22 cellular contexts compared by ENCODE assay signal in genomic region chr15:66900586-66901310, GRCh38.
DNase-seq lines count a peak whose midpoint lies in the region; ATAC-seq, FAIRE-seq and TF ChIP-seq lines count a peak whose summit lies in the region.
"Had no signal": no experiment of that assay in that cellular context is flagged by ENCODE, and none has a peak within 500 bp of the region (broad histone marks: within the 10 kb centered on the region; RNA-seq: fewer than 3 reads in every experiment).

No MANE protein-coding gene starts in this region.

- H4K20me1 ChIP-seq in BLaER1 (no peaks in the 10 kb centered on the region), H1 (replicated peaks in 1 of 2; ENCODE audit: control insufficient read depth in 1 of 2, insufficient read depth in 2 of 2, low read length in 2 of 2) (no peaks in the 10 kb centered on the region), neural progenitor cell (ENCODE audit: low read depth) (no peaks in the 10 kb centered on the region)

- no peak overlapping the region for H3K23ac ChIP-seq in H1 (ENCODE audit: insufficient read length)

- no peak overlapping the region for H2BK15ac ChIP-seq in H1 (ENCODE audit: low read length)

- H3K23me2 ChIP-seq in H1 (ENCODE audit: low read depth, low read length): no peaks in the 10 kb centered on the region

- H3K4me3 Mint-ChIP-seq in neural progenitor cell (no peak overlapping the region), T-helper 17 cell (no peak overlapping the region)
- H3K4me3 Mint-ChIP-seq: neural crest cell; stimulated activated effector memory CD8-positive, alpha-beta T cell treated with anti-CD3 and anti-CD28 coated beads, Interleukin-12 subunit alpha, Interleukin-12 subunit beta, amount 100 ng/mL, for 72 hours had no signal

- peak overlapping the region; percentile 57 for H4K8ac ChIP-seq in H1 (ENCODE audit: extremely low read depth, insufficient read depth, low read length)

- no peak for TF ChIP-seq EP300 in H1 (IDR thresholded peaks at IDR 0.05; ENCODE audit: borderline replicate concordance in 1 of 2, low read depth in 2 of 2, low read length in 2 of 2)

- H3K56ac ChIP-seq in H1 (replicated peaks; ENCODE audit: insufficient read length, low read depth, low read length): no peak overlapping the region

- 92% methylated on average over 12 of the region's 14 CpGs; no CpG with 5 or more reads in 1 of the 2 experiments for WGBS in H1 (ENCODE audit: extremely low coverage in 1 of 2, insufficient coverage in 1 of 2, insufficient read length in 1 of 2, insufficient replicate concordance in 2 of 2, low coverage in 1 of 2, low lambda C conversion rate in 2 of 2, missing lambda C conversion rate in 1 of 2), 2 experiments

- peaks cover 8% of the 10 kb centered on the region for H3K9me3 Mint-ChIP-seq in neural progenitor cell
- H3K9me3 Mint-ChIP-seq: stimulated activated effector memory CD8-positive, alpha-beta T cell treated with anti-CD3 and anti-CD28 coated beads, Interleukin-12 subunit alpha, Interleukin-12 subunit beta, amount 100 ng/mL, for 72 hours had no signal

- TF ChIP-seq POLR2A in H1 (IDR thresholded peaks at IDR 0.05; ENCODE audit: control extremely low read depth in 1 of 2, low read depth in 2 of 2, low read length in 2 of 2): no peak

- H3K27me3 Mint-ChIP-seq in neural progenitor cell (ENCODE audit: insufficient read depth, low read depth): peaks cover 11% of the 10 kb centered on the region
- peaks cover 9% of the 10 kb centered on the region for H3K27me3 Mint-ChIP-seq in T-helper 17 cell

- H2BK120ac ChIP-seq in H1 (replicated peaks; ENCODE audit: low read depth, low read length): no peak overlapping the region

- H3K4me1 ChIP-seq in BLaER1 (peaks cover 10% of the 10 kb centered on the region), H1 (replicated peaks in 1 of 4; ENCODE audit: control insufficient read depth in 3 of 4, insufficient read depth in 4 of 4, low read length in 3 of 4) (peaks cover 0 to 5% (median 0%) of the 10 kb centered on the region in 4 experiments; a peak in 2 of 7 replicates), neural progenitor cell (peaks cover 11% of the 10 kb centered on the region)

- no peak overlapping the region for H2BK20ac ChIP-seq in H1 (ENCODE audit: low read length)

- no peak overlapping the region for H3K9ac ChIP-seq in BLaER1
- H3K9ac ChIP-seq in H1 (replicated peaks in 1 of 4; ENCODE audit: extremely low read depth in 1 of 4, low read depth in 3 of 4, low read length in 3 of 4): no peak overlapping the region
- no peak overlapping the region for H3K9ac ChIP-seq in neural progenitor cell

- DNase-seq in HL-60 (ENCODE audit: low read depth in 1 of 2, low spot score in 1 of 2): no peak
- no peak for DNase-seq in H1 (ENCODE audit: low read depth in 1 of 2, low spot score in 2 of 2)
- DNase-seq in neural progenitor cell (ENCODE audit: low spot score): no peak
- no peak for DNase-seq in effector CD4-positive, alpha-beta T cell
- no peak for DNase-seq in T-helper 17 cell
- no peak for DNase-seq in DMS53 treated with DMSO at 0.1 percent for 48 hours (lab: John Stamatoyannopoulos, UW; ENCODE audit: unreplicated experiment)
- DNase-seq: activated CD4-positive, alpha-beta T cell treated with anti-CD3 and anti-CD28 coated beads, Interleukin-2, amount 50 U/mL, for 1 hour; activated naive CD4-positive, alpha-beta T cell; activated T-cell treated with anti-CD3 and anti-CD28 coated beads for 4 hours; aorta; hypothalamus; KG1; NCI-H2081; NCI-H446; RPMI8226; thyroid gland had no signal

- no peaks in the 10 kb centered on the region for H3K79me2 ChIP-seq in H1 (ENCODE audit: control insufficient read depth in 1 of 2, insufficient read depth in 2 of 2, low read length in 2 of 2)
- H3K79me2 ChIP-seq in neural progenitor cell (ENCODE audit: low read depth): no peaks in the 10 kb centered on the region

- H4K5ac ChIP-seq in H1 (ENCODE audit: insufficient read length, low read depth, low read length): no peak overlapping the region

- FAIRE-seq in H1 (lab: Jason Lieb, UNC): no peak
- FAIRE-seq: GM18507 had no signal

- H2BK12ac ChIP-seq in H1 (ENCODE audit: low read depth, low read length): no peak overlapping the region

- H3K36me3 ChIP-seq in BLaER1 (no peaks in the 10 kb centered on the region), H1 (ENCODE audit: control insufficient read depth in 2 of 4, insufficient read depth in 4 of 4, low read length in 3 of 4) (no peaks in the 10 kb centered on the region), neural progenitor cell (no peaks in the 10 kb centered on the region)
- H3K36me3 ChIP-seq: thyroid gland had no signal

- CTCF ChIA-PET in H1 (lab: Charles Lee; ENCODE audit: partially characterized antibody): interaction anchor here (0.9 to 18.4 kb wide), 4 partner anchors 10 to 64 kb away, joined by 3 to 255 read pairs (median 3); no protein-coding TSS in a partner anchor

- H2BK5ac ChIP-seq in H1 (ENCODE audit: low read depth, low read length): no peak overlapping the region

- no peak overlapping the region for H3K18ac ChIP-seq in H1 (ENCODE audit: extremely low read depth, low read length)

- no peak overlapping the region for H3K4ac ChIP-seq in H1 (replicated peaks; ENCODE audit: insufficient read length, low read depth, low read length)

- H3K79me1 ChIP-seq in H1 (ENCODE audit: low read depth, low read length): no peaks in the 10 kb centered on the region

- peaks cover 6% of the 10 kb centered on the region for H3K4me1 Mint-ChIP-seq in neural progenitor cell
- H3K4me1 Mint-ChIP-seq in T-helper 17 cell: peaks cover 9% of the 10 kb centered on the region
- H3K4me1 Mint-ChIP-seq: neural crest cell had no signal

- H3F3A ChIP-seq in neural progenitor cell (ENCODE audit: low read depth): peaks cover 8% of the 10 kb centered on the region

- peak overlapping the region; percentile 57; the same call in 1 of the 2 replicates for H3K27ac ChIP-seq in BLaER1
- peak overlapping the region; percentile 2 for H3K27ac ChIP-seq in HL-60 (replicated peaks)
- no peak overlapping the region for H3K27ac ChIP-seq in H1 (ENCODE audit: low read depth, low read length)
- no peak overlapping the region for H3K27ac ChIP-seq in neural progenitor cell
- H3K27ac ChIP-seq: thyroid gland, VCaP had no signal

- no peak overlapping the region for H3K4me3 ChIP-seq in BLaER1
- no peak overlapping the region for H3K4me3 ChIP-seq in HL-60 (replicated peaks; ENCODE audit: insufficient read depth, low read length)
- no peak overlapping the region for H3K4me3 ChIP-seq in H1 (ENCODE audit: extremely low read depth in 1 of 4, insufficient read depth in 2 of 4, low read depth in 3 of 4, low read length in 4 of 4)
- no peak overlapping the region for H3K4me3 ChIP-seq in neural progenitor cell
- H3K4me3 ChIP-seq: thyroid gland had no signal

- H3K36me3 Mint-ChIP-seq in neural progenitor cell (no peaks in the 10 kb centered on the region), T-helper 17 cell (ENCODE audit: low read depth) (no peaks in the 10 kb centered on the region)
- H3K36me3 Mint-ChIP-seq: stimulated activated effector memory CD8-positive, alpha-beta T cell treated with anti-CD3 and anti-CD28 coated beads, Interleukin-12 subunit alpha, Interleukin-12 subunit beta, amount 100 ng/mL, for 72 hours had no signal

- no peak overlapping the region for H3K14ac ChIP-seq in H1 (ENCODE audit: insufficient read length)

- ATAC-seq in T-helper 17 cell (no peak), GM21786 (IDR thresholded peaks at IDR 0.05; ENCODE audit: unreplicated experiment) (no peak)
- ATAC-seq: stimulated activated effector memory CD8-positive, alpha-beta T cell treated with anti-CD3 and anti-CD28 coated beads, Interleukin-12 subunit alpha, Interleukin-12 subunit beta, amount 100 ng/mL, for 72 hours had no signal

- H3K9me3 ChIP-seq in BLaER1 (peaks cover 3% of the 10 kb centered on the region), H1 (ENCODE audit: insufficient read depth in 2 of 2, low read depth in 1 of 2, low read length in 1 of 2) (no peaks in the 10 kb centered on the region), neural progenitor cell (ENCODE audit: low read depth) (no peaks in the 10 kb centered on the region), T-helper 17 cell (ENCODE audit: control insufficient read depth, low read length, poor library complexity, severe bottlenecking) (no peaks in the 10 kb centered on the region)
- H3K9me3 ChIP-seq: thyroid gland had no signal

- TF ChIP-seq CTCF in HL-60 (IDR thresholded peaks at IDR 0.05; ENCODE audit: insufficient read depth, low read length) (no peak), H1 (IDR thresholded peaks at IDR 0.05; ENCODE audit: control extremely low read depth in 1 of 3, insufficient read depth in 1 of 3, low read depth in 1 of 3, low read length in 3 of 3) (no peak), neural progenitor cell (IDR thresholded peaks at IDR 0.05) (no peak)

- H2AK5ac ChIP-seq in H1 (ENCODE audit: low read depth, low read length): no peak overlapping the region

- peak overlapping the region; percentile 40 for H3K27ac Mint-ChIP-seq in neural progenitor cell
- H3K27ac Mint-ChIP-seq in T-helper 17 cell: no peak overlapping the region
- H3K27ac Mint-ChIP-seq: stimulated activated effector memory CD8-positive, alpha-beta T cell treated with anti-CD3 and anti-CD28 coated beads, Interleukin-12 subunit alpha, Interleukin-12 subunit beta, amount 100 ng/mL, for 72 hours had no signal

- H4K91ac ChIP-seq in H1 (replicated peaks; ENCODE audit: insufficient read length, low read length): no peak overlapping the region

- no peak for TF ChIP-seq RAD21 in H1 (IDR thresholded peaks at IDR 0.05 in 1 of 2, conservative IDR thresholded peaks at IDR 0.05 in 1 of 2; ENCODE audit: low read depth in 2 of 2, low read length in 2 of 2)

- H2AFZ ChIP-seq in H1 (ENCODE audit: low read length): no peak overlapping the region
- no peak overlapping the region for H2AFZ ChIP-seq in neural progenitor cell (replicated peaks)

- H3K27me3 ChIP-seq in BLaER1: no peaks in the 10 kb centered on the region
- no peaks in the 10 kb centered on the region for H3K27me3 ChIP-seq in HL-60 (ENCODE audit: insufficient read depth, poor library complexity, severe bottlenecking)
- peaks cover 0 to 3% (median 0%) of the 10 kb centered on the region in 4 experiments; a peak in 1 of 7 replicates for H3K27me3 ChIP-seq in H1 (replicated peaks in 1 of 4; ENCODE audit: control insufficient read depth in 3 of 4, extremely low read depth in 1 of 4, insufficient read depth in 3 of 4, low read length in 3 of 4)
- H3K27me3 ChIP-seq in neural progenitor cell: no peaks in the 10 kb centered on the region
- H3K27me3 ChIP-seq: thyroid gland had no signal

- peak overlapping the region; percentile 54 for H3K4me2 ChIP-seq in BLaER1
- no peak overlapping the region for H3K4me2 ChIP-seq in H1 (ENCODE audit: insufficient read depth in 1 of 2, low read depth in 2 of 2, low read length in 2 of 2)
- no peak overlapping the region for H3K4me2 ChIP-seq in neural progenitor cell

- POLR2A ChIA-PET in H1 (lab: Charles Lee; ENCODE audit: partially characterized antibody): no interaction called here

TF ChIP-seq in H1, 55 proteins besides CTCF, POLR2A, EP300 and RAD21 (continues in another document):
- no peak for TF ChIP-seq CTBP2 (IDR thresholded peaks at IDR 0.05; ENCODE audit: borderline replicate concordance, insufficient read depth, insufficient read length, low read length)

Comparison
In these comparisons a context has a peak if more than half of its experiments do, and no peak if none do; other contexts are left out.
1. H3K27ac ChIP-seq: peak in BLaER1 (single experiment) and HL-60 (single experiment); none in H1 (single experiment) and neural progenitor cell (single experiment).